Comparison of ENCODE assay signal across 9 cellular contexts in genomic region chr15:75456710-75457109, GRCh38. TPM values are rescaled to one million over a fixed set of nuclear protein-coding genes. Genes with fewer than 3 reads are reported as not detected.
A peak's percentile ranks its signal among the peaks of the same experiment; 100 is the strongest.
DNase-seq lines count a peak whose midpoint lies in the region; ATAC-seq and TF ChIP-seq lines count a peak whose summit lies in the region.
"Had no signal": no experiment of that assay in that cellular context is flagged by ENCODE, and none has a peak within 500 bp of the region (broad histone marks: within the 10 kb centered on the region; RNA-seq: fewer than 3 reads in every experiment).

No MANE protein-coding gene starts in this region.

- H3K4me1 Mint-ChIP-seq in T-helper 2 cell treated with Interferon-gamma antibody and Interleukin-4, amounts not matched to agents 5 μg/mL and 100 μg/mL, for 36 hours (ENCODE audit: low read depth) = peaks cover 16% of the 10 kb centered on the region

- H3K4me1 ChIP-seq in Panc1 (ENCODE audit: control insufficient read depth, insufficient read depth, low read length) (peaks cover 18% of the 10 kb centered on the region), skeletal muscle satellite cell (ENCODE audit: control insufficient read depth, insufficient read depth, low read length) (peaks cover 25% of the 10 kb centered on the region)

- intact Hi-C loops in Panc1 (cut with micrococcal nuclease; ENCODE audit: unreplicated experiment) = loop anchor here (5.0 kb wide), 1 partner anchor 181 kb away; no protein-coding TSS in a partner anchor

- POLR2A ChIA-PET in Panc1 (lab: Charles Lee) = no interaction called here

- H3K9me3 ChIP-seq in Panc1 (ENCODE audit: control insufficient read depth, insufficient read depth, low read depth, low read length) (no peaks in the 10 kb centered on the region), skeletal muscle satellite cell (replicated peaks; ENCODE audit: low read length) (no peaks in the 10 kb centered on the region)

- ATAC-seq in Panc1 = no peak
- no peak for ATAC-seq in HG03095 (IDR thresholded peaks at IDR 0.05; ENCODE audit: unreplicated experiment)

- no peak overlapping the region for H3K9ac ChIP-seq in skeletal muscle satellite cell (ENCODE audit: low read depth, low read length)

- peak overlapping the region; percentile 99 for H3K4me2 ChIP-seq in skeletal muscle satellite cell (ENCODE audit: low read length)

- CTCF ChIA-PET in Panc1 (lab: Charles Lee) = no interaction called here

- no TSS peak for BruUV-seq in Panc1 (replicated peaks; lab: Mats Ljungman, UMichigan)

- H3K27ac ChIP-seq in Panc1 (ENCODE audit: low read length) = peak overlapping the region; percentile 91
- peak overlapping the region; percentile 98 for H3K27ac ChIP-seq in epithelial cell of prostate

- in situ Hi-C loops in Panc1 (cut with HindIII; ENCODE audit: low pct_unique_long_range_greater_than_20kb, low sequenced_read_pairs) = no loop called here

- H3K4me3 Mint-ChIP-seq in T-helper 2 cell treated with Interferon-gamma antibody and Interleukin-4, amounts not matched to agents 5 μg/mL and 100 μg/mL, for 36 hours = peak overlapping the region; percentile 84

- H3K27me3 ChIP-seq in Panc1 (ENCODE audit: control insufficient read depth, insufficient read depth, low read length) = no peaks in the 10 kb centered on the region
- H3K27me3 ChIP-seq in skeletal muscle satellite cell (ENCODE audit: control insufficient read depth, insufficient read depth, low read length) = no peaks in the 10 kb centered on the region

- DNase-seq in T-helper 2 cell treated with Interferon-gamma antibody and Interleukin-4, amounts not matched to agents 5 μg/mL and 100 μg/mL, for 36 hours (ENCODE audit: low spot score) = no peak
- DNase-seq in T-helper 2 cell (no peak), Panc1 (ENCODE audit: low read depth, low spot score) (no peak), epithelial cell of prostate (ENCODE audit: low read depth, low spot score) (no peak), NCI-H1694 (lab: John Stamatoyannopoulos, UW) (no peak)
- no peak for DNase-seq in effector CD4-positive, alpha-beta T cell
- DNase-seq: NCI-H1092 had no signal

- H3K9me3 Mint-ChIP-seq in T-helper 2 cell treated with Interferon-gamma antibody and Interleukin-4, amounts not matched to agents 5 μg/mL and 100 μg/mL, for 36 hours = no peaks in the 10 kb centered on the region

- TF ChIP-seq CTCF in Panc1 (IDR thresholded peaks at IDR 0.05) = no peak

- peaks cover 3% of the 10 kb centered on the region for H3K36me3 Mint-ChIP-seq in T-helper 2 cell treated with Interferon-gamma antibody and Interleukin-4, amounts not matched to agents 5 μg/mL and 100 μg/mL, for 36 hours (ENCODE audit: low read depth)

- H3K4me3 ChIP-seq in Panc1 (ENCODE audit: low read depth in 2 of 2, low read length in 2 of 2) (peak overlapping the region; percentile 95 to 98; a peak in 3 of 4 replicates), skeletal muscle satellite cell (ENCODE audit: low read length) (peak overlapping the region; percentile 96)

- H3K27me3 Mint-ChIP-seq in T-helper 2 cell treated with Interferon-gamma antibody and Interleukin-4, amounts not matched to agents 5 μg/mL and 100 μg/mL, for 36 hours (ENCODE audit: low read depth) = no peaks in the 10 kb centered on the region

- H3K36me3 ChIP-seq in Panc1 (ENCODE audit: control insufficient read depth, insufficient read depth, low read length) (peaks cover 3% of the 10 kb centered on the region; the same call in 1 of the 2 replicates), skeletal muscle satellite cell (ENCODE audit: insufficient read depth, low read length) (no peaks in the 10 kb centered on the region)

- no peak overlapping the region for H3K27ac Mint-ChIP-seq in T-helper 2 cell treated with Interferon-gamma antibody and Interleukin-4, amounts not matched to agents 5 μg/mL and 100 μg/mL, for 36 hours

RNA-seq across cellular contexts. Expression of gene SIN3A, which starts 5.2 kb away (rescaled TPM):
- 107 TPM for total RNA-seq in Panc1 (2021; ENCODE audit: unreplicated experiment)
- 48.8 TPM for polyA plus RNA-seq in Panc1 (2012; ENCODE audit: insufficient read length)
- 14.9 and 19.3 TPM in 2 replicates for total RNA-seq in skeletal muscle satellite cell (2012; rRNA removed)
